Comparison of ENCODE assay signal across 1 cellular context in the genomic region with DNA sequence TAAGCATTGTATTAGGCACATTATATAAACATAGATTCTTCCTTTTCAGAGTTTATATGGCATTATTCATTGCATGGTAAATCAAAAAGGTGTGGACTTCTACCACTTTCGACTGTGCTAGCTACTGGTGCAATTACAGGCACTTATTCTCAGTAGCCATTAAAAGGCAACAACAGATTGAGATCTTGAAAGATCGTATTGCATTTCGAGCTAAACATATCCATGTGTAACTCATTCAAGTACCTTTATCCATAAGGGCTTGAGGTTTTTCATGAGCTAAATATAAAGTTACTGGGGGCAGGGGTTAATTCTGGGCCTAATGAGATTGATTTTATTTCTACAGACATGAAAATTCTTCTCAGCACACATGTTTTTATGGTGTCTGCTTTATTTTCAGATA.
TF ChIP-seq lines count a peak whose summit lies in the region.

No MANE protein-coding gene starts in this region.

TF ChIP-seq in HEK293, 187 proteins besides CTCF, POLR2A, EP300 and RAD21 (continued from another document and continues in another):
- TF ChIP-seq ZNF140 (tag by site-specific recombination; IDR thresholded peaks at IDR 0.05) = no peak
- TF ChIP-seq ZNF555 (tag by site-specific recombination; conservative IDR thresholded peaks at IDR 0.05) = no peak
- TF ChIP-seq ZNF626 (tag by site-specific recombination; IDR thresholded peaks at IDR 0.05) = no peak
- TF ChIP-seq, protein P1, sequence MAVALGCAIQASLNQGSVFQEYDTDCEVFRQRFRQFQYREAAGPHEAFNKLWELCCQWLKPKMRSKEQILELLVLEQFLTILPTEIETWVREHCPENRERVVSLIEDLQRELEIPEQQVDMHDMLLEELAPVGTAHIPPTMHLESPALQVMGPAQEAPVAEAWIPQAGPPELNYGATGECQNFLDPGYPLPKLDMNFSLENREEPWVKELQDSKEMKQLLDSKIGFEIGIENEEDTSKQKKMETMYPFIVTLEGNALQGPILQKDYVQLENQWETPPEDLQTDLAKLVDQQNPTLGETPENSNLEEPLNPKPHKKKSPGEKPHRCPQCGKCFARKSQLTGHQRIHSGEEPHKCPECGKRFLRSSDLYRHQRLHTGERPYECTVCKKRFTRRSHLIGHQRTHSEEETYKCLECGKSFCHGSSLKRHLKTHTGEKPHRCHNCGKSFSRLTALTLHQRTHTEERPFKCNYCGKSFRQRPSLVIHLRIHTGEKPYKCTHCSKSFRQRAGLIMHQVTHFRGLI (tag by site-specific recombination; IDR thresholded peaks at IDR 0.05) = no peak
- TF ChIP-seq, protein P2, sequence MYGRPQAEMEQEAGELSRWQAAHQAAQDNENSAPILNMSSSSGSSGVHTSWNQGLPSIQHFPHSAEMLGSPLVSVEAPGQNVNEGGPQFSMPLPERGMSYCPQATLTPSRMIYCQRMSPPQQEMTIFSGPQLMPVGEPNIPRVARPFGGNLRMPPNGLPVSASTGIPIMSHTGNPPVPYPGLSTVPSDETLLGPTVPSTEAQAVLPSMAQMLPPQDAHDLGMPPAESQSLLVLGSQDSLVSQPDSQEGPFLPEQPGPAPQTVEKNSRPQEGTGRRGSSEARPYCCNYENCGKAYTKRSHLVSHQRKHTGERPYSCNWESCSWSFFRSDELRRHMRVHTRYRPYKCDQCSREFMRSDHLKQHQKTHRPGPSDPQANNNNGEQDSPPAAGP (tag by site-specific recombination; IDR thresholded peaks at IDR 0.05) = no peak
- no peak for TF ChIP-seq BCL11B (tag by site-specific recombination; IDR thresholded peaks at IDR 0.05; ENCODE audit: low read depth)
- TF ChIP-seq ZNF473 (tag by site-specific recombination; IDR thresholded peaks at IDR 0.05) = no peak
- no peak for TF ChIP-seq ZNF24 (tag by site-specific recombination; IDR thresholded peaks at IDR 0.05)
- no peak for TF ChIP-seq KLF10 (tag by site-specific recombination; IDR thresholded peaks at IDR 0.05)
- no peak for TF ChIP-seq ZNF16 (tag by site-specific recombination; IDR thresholded peaks at IDR 0.05; ENCODE audit: low read depth)
- TF ChIP-seq ZNF214 (tag by site-specific recombination; IDR thresholded peaks at IDR 0.05; ENCODE audit: borderline replicate concordance) = no peak
- no peak for TF ChIP-seq ZSCAN23 (tag by site-specific recombination; IDR thresholded peaks at IDR 0.05)
- TF ChIP-seq ZNF561 (tag by site-specific recombination; IDR thresholded peaks at IDR 0.05; ENCODE audit: borderline replicate concordance) = no peak
- TF ChIP-seq, protein P3, sequence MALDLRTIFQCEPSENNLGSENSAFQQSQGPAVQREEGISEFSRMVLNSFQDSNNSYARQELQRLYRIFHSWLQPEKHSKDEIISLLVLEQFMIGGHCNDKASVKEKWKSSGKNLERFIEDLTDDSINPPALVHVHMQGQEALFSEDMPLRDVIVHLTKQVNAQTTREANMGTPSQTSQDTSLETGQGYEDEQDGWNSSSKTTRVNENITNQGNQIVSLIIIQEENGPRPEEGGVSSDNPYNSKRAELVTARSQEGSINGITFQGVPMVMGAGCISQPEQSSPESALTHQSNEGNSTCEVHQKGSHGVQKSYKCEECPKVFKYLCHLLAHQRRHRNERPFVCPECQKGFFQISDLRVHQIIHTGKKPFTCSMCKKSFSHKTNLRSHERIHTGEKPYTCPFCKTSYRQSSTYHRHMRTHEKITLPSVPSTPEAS (tag by site-specific recombination; IDR thresholded peaks at IDR 0.05) = no peak
- TF ChIP-seq, protein P4, sequence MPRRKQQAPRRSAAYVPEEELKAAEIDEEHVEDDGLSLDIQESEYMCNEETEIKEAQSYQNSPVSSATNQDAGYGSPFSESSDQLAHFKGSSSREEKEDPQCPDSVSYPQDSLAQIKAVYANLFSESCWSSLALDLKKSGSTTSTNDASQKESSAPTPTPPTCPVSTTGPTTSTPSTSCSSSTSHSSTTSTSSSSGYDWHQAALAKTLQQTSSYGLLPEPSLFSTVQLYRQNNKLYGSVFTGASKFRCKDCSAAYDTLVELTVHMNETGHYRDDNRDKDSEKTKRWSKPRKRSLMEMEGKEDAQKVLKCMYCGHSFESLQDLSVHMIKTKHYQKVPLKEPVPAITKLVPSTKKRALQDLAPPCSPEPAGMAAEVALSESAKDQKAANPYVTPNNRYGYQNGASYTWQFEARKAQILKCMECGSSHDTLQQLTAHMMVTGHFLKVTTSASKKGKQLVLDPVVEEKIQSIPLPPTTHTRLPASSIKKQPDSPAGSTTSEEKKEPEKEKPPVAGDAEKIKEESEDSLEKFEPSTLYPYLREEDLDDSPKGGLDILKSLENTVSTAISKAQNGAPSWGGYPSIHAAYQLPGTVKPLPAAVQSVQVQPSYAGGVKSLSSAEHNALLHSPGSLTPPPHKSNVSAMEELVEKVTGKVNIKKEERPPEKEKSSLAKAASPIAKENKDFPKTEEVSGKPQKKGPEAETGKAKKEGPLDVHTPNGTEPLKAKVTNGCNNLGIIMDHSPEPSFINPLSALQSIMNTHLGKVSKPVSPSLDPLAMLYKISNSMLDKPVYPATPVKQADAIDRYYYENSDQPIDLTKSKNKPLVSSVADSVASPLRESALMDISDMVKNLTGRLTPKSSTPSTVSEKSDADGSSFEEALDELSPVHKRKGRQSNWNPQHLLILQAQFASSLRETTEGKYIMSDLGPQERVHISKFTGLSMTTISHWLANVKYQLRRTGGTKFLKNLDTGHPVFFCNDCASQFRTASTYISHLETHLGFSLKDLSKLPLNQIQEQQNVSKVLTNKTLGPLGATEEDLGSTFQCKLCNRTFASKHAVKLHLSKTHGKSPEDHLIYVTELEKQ (tag by site-specific recombination; IDR thresholded peaks at IDR 0.05; ENCODE audit: borderline replicate concordance) = peak; percentile 51; the same call in 1 of the 2 replicates
- TF ChIP-seq ZBTB17 (tag by site-specific recombination; IDR thresholded peaks at IDR 0.05) = 0 out of 2 replicates have a peak, but pooled peaks have one; percentile 11
- TF ChIP-seq, protein P5, sequence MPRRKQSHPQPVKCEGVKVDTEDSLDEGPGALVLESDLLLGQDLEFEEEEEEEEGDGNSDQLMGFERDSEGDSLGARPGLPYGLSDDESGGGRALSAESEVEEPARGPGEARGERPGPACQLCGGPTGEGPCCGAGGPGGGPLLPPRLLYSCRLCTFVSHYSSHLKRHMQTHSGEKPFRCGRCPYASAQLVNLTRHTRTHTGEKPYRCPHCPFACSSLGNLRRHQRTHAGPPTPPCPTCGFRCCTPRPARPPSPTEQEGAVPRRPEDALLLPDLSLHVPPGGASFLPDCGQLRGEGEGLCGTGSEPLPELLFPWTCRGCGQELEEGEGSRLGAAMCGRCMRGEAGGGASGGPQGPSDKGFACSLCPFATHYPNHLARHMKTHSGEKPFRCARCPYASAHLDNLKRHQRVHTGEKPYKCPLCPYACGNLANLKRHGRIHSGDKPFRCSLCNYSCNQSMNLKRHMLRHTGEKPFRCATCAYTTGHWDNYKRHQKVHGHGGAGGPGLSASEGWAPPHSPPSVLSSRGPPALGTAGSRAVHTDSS (tag by site-specific recombination; IDR thresholded peaks at IDR 0.05) = no peak
- TF ChIP-seq, protein P6, sequence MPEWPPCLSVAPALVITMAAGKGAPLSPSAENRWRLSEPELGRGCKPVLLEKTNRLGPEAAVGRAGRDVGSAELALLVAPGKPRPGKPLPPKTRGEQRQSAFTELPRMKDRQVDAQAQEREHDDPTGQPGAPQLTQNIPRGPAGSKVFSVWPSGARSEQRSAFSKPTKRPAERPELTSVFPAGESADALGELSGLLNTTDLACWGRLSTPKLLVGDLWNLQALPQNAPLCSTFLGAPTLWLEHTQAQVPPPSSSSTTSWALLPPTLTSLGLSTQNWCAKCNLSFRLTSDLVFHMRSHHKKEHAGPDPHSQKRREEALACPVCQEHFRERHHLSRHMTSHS (tag by site-specific recombination; IDR thresholded peaks at IDR 0.05) = no peak
- TF ChIP-seq ZNF596 (tag by site-specific recombination; IDR thresholded peaks at IDR 0.05) = peak; percentile 56
- TF ChIP-seq REPIN1 (tag by site-specific recombination; IDR thresholded peaks at IDR 0.05; ENCODE audit: low read depth) = no peak
- TF ChIP-seq, protein P7, sequence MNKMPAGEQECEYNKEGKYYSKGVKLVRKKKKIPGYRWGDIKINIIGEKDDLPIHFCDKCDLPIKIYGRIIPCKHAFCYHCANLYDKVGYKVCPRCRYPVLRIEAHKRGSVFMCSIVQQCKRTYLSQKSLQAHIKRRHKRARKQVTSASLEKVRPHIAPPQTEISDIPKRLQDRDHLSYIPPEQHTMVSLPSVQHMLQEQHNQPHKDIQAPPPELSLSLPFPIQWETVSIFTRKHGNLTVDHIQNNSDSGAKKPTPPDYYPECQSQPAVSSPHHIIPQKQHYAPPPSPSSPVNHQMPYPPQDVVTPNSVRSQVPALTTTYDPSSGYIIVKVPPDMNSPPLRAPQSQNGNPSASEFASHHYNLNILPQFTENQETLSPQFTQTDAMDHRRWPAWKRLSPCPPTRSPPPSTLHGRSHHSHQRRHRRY (tag by site-specific recombination; IDR thresholded peaks at IDR 0.05) = no peak
- TF ChIP-seq GLIS1 (tag by site-specific recombination; IDR thresholded peaks at IDR 0.05) = no peak
- no peak for TF ChIP-seq ZNF223 (tag by site-specific recombination; IDR thresholded peaks at IDR 0.05)
- TF ChIP-seq ZNF843 (tag by site-specific recombination; IDR thresholded peaks at IDR 0.05) = peak; percentile 86; the same call in 1 of the 2 replicates
- TF ChIP-seq TRIM28 (IDR thresholded peaks at IDR 0.05; ENCODE audit: borderline replicate concordance, low read length) = peak; percentile 32; the same call in 1 of the 2 replicates
- TF ChIP-seq ZNF221 (tag by site-specific recombination; IDR thresholded peaks at IDR 0.05; ENCODE audit: borderline replicate concordance) = no peak
- no peak for TF ChIP-seq HOXD13 (CRISPR knock-in tag; IDR thresholded peaks at IDR 0.05; ENCODE audit: borderline replicate concordance)
- TF ChIP-seq, protein P8, sequence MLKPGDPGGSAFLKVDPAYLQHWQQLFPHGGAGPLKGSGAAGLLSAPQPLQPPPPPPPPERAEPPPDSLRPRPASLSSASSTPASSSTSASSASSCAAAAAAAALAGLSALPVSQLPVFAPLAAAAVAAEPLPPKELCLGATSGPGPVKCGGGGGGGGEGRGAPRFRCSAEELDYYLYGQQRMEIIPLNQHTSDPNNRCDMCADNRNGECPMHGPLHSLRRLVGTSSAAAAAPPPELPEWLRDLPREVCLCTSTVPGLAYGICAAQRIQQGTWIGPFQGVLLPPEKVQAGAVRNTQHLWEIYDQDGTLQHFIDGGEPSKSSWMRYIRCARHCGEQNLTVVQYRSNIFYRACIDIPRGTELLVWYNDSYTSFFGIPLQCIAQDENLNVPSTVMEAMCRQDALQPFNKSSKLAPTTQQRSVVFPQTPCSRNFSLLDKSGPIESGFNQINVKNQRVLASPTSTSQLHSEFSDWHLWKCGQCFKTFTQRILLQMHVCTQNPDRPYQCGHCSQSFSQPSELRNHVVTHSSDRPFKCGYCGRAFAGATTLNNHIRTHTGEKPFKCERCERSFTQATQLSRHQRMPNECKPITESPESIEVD (tag by site-specific recombination; IDR thresholded peaks at IDR 0.05) = peak; percentile 88
- no peak for TF ChIP-seq ZNF133 (tag by site-specific recombination; IDR thresholded peaks at IDR 0.05)
- no peak for TF ChIP-seq ZNF777 (tag by site-specific recombination; IDR thresholded peaks at IDR 0.05; ENCODE audit: borderline replicate concordance)
- TF ChIP-seq, protein P9, sequence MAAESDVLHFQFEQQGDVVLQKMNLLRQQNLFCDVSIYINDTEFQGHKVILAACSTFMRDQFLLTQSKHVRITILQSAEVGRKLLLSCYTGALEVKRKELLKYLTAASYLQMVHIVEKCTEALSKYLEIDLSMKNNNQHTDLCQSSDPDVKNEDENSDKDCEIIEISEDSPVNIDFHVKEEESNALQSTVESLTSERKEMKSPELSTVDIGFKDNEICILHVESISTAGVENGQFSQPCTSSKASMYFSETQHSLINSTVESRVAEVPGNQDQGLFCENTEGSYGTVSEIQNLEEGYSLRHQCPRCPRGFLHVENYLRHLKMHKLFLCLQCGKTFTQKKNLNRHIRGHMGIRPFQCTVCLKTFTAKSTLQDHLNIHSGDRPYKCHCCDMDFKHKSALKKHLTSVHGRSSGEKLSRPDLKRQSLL (tag by site-specific recombination; IDR thresholded peaks at IDR 0.05) = no peak
- TF ChIP-seq, protein P10, sequence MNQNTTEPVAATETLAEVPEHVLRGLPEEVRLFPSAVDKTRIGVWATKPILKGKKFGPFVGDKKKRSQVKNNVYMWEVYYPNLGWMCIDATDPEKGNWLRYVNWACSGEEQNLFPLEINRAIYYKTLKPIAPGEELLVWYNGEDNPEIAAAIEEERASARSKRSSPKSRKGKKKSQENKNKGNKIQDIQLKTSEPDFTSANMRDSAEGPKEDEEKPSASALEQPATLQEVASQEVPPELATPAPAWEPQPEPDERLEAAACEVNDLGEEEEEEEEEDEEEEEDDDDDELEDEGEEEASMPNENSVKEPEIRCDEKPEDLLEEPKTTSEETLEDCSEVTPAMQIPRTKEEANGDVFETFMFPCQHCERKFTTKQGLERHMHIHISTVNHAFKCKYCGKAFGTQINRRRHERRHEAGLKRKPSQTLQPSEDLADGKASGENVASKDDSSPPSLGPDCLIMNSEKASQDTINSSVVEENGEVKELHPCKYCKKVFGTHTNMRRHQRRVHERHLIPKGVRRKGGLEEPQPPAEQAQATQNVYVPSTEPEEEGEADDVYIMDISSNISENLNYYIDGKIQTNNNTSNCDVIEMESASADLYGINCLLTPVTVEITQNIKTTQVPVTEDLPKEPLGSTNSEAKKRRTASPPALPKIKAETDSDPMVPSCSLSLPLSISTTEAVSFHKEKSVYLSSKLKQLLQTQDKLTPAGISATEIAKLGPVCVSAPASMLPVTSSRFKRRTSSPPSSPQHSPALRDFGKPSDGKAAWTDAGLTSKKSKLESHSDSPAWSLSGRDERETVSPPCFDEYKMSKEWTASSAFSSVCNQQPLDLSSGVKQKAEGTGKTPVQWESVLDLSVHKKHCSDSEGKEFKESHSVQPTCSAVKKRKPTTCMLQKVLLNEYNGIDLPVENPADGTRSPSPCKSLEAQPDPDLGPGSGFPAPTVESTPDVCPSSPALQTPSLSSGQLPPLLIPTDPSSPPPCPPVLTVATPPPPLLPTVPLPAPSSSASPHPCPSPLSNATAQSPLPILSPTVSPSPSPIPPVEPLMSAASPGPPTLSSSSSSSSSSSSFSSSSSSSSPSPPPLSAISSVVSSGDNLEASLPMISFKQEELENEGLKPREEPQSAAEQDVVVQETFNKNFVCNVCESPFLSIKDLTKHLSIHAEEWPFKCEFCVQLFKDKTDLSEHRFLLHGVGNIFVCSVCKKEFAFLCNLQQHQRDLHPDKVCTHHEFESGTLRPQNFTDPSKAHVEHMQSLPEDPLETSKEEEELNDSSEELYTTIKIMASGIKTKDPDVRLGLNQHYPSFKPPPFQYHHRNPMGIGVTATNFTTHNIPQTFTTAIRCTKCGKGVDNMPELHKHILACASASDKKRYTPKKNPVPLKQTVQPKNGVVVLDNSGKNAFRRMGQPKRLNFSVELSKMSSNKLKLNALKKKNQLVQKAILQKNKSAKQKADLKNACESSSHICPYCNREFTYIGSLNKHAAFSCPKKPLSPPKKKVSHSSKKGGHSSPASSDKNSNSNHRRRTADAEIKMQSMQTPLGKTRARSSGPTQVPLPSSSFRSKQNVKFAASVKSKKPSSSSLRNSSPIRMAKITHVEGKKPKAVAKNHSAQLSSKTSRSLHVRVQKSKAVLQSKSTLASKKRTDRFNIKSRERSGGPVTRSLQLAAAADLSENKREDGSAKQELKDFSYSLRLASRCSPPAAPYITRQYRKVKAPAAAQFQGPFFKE (tag by site-specific recombination; IDR thresholded peaks at IDR 0.05; ENCODE audit: borderline replicate concordance) = no peak
- TF ChIP-seq, protein P11, sequence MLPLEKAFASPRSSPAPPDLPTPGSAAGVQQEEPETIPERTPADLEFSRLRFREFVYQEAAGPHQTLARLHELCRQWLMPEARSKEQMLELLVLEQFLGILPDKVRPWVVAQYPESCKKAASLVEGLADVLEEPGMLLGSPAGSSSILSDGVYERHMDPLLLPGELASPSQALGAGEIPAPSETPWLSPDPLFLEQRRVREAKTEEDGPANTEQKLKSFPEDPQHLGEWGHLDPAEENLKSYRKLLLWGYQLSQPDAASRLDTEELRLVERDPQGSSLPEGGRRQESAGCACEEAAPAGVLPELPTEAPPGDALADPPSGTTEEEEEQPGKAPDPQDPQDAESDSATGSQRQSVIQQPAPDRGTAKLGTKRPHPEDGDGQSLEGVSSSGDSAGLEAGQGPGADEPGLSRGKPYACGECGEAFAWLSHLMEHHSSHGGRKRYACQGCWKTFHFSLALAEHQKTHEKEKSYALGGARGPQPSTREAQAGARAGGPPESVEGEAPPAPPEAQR (tag by site-specific recombination; IDR thresholded peaks at IDR 0.05) = no peak
